In the genomic region with DNA sequence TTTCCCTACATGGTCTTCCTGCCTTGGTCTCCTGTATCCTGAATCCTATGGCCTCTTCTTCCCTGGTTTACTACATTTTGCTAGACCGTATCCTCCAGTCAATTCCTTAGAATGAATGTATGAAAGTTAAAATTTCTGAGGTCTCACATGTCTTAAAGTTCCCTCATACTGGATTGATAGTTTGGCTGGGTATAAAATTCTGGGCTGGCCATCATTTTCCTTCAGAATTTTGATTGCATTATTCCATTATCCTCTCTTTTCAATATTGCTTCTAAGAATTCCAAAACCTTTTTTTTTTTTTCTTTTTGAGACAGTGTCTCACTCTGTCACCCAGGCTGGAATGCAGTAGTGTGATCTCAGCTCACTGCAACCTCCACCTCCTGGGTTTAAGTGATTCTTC, we compare ENCODE assay signal across 24 cellular contexts. TPM values are rescaled to one million over a fixed set of nuclear protein-coding genes. Genes with fewer than 3 reads are reported as not detected.
A peak's percentile ranks its signal among the peaks of the same experiment; 100 is the strongest.
DNase-seq lines count a peak whose midpoint lies in the region; ATAC-seq, FAIRE-seq and TF ChIP-seq lines count a peak whose summit lies in the region.
"Had no signal": no experiment of that assay in that cellular context is flagged by ENCODE, and none has a peak within 500 bp of the region (broad histone marks: within the 10 kb centered on the region; RNA-seq: fewer than 3 reads in every experiment).

No MANE protein-coding gene starts in this region.

- H3K4me3 ChIP-seq in K562 = no peak overlapping the region
- H3K4me3 ChIP-seq: BLaER1, GM23248 had no signal

- no peak for TF ChIP-seq RAD21 in K562 (CRISPR knock-in tag; conservative IDR thresholded peaks at IDR 0.05 in 1 of 2, IDR thresholded peaks at IDR 0.05 in 1 of 2)

- no peak for TF ChIP-seq EP300 in K562 (IDR thresholded peaks at IDR 0.05; ENCODE audit: low read length)

- no TSS peak for BruUV-seq in K562 (replicated peaks; lab: Mats Ljungman, UMichigan)

- in situ Hi-C loops in K562 (cut with MboI) = no loop called here

- H2AFZ ChIP-seq in K562 (ENCODE audit: low read depth, low read length) = no peak overlapping the region
- H2AFZ ChIP-seq: GM23248 had no signal

- H3K4me1 Mint-ChIP-seq in natural killer cell treated with Interleukin-12 subunit alpha and Interleukin-12 subunit beta and Interleukin-15 and Interleukin-18, amount 100 ng/mL, for 72 hours (ENCODE audit: low read depth in 2 of 2) = peaks cover 39 to 52% of the 10 kb centered on the region in 2 donors
- H3K4me1 Mint-ChIP-seq in natural killer cell = peaks cover 12 to 14% of the 10 kb centered on the region in 2 donors
- peaks cover 72% of the 10 kb centered on the region for H3K4me1 Mint-ChIP-seq in activated T-cell treated with anti-CD3 and anti-CD28 coated beads, Interleukin-2, amount 50 U/mL, for 24 hours (ENCODE audit: low read depth)

- H3K9me1 ChIP-seq in K562 (ENCODE audit: control insufficient read depth, insufficient read depth, low read length) = no peaks in the 10 kb centered on the region

- no peak for TF ChIP-seq CTCF in natural killer cell (IDR thresholded peaks at IDR 0.05)
- no peak for TF ChIP-seq CTCF in K562 (IDR thresholded peaks at IDR 0.05 in 2 of 3, conservative IDR thresholded peaks at IDR 0.05 in 1 of 3; ENCODE audit: insufficient read depth in 2 of 3, low read depth in 1 of 3, low read length in 3 of 3)

- intact Hi-C loops in natural killer cell (cut with micrococcal nuclease) = no loop called here
- intact Hi-C loops in K562 (cut with micrococcal nuclease) = no loop called here

- peaks cover 0 to 6% of the 10 kb centered on the region in 2 experiments; a peak in 3 of 5 replicates for H3K4me1 ChIP-seq in K562 (replicated peaks in 1 of 2; ENCODE audit: control insufficient read depth in 2 of 2, insufficient read depth in 2 of 2, low read length in 2 of 2)

- no peaks in the 10 kb centered on the region for H3K9me3 ChIP-seq in K562 (replicated peaks; ENCODE audit: control insufficient read depth, insufficient read depth, low read depth, low read length)

- WGBS in K562 (ENCODE audit: insufficient coverage, low coverage, missing lambda C conversion rate) = 0% methylated on average over 1 of the region's 1 CpG

- H3K4me2 ChIP-seq in K562 (ENCODE audit: insufficient read depth, low read length) = no peak overlapping the region
- H3K4me2 ChIP-seq: BLaER1 had no signal

- peaks cover 8% of the 10 kb centered on the region for H3K9me3 Mint-ChIP-seq in natural killer cell treated with Interleukin-12 subunit alpha and Interleukin-12 subunit beta and Interleukin-15 and Interleukin-18, amount 100 ng/mL, for 72 hours
- peaks cover 3 to 9% of the 10 kb centered on the region in 2 donors for H3K9me3 Mint-ChIP-seq in natural killer cell
- peaks cover 19% of the 10 kb centered on the region for H3K9me3 Mint-ChIP-seq in activated T-cell treated with anti-CD3 and anti-CD28 coated beads, Interleukin-2, amount 50 U/mL, for 24 hours

- CTCF ChIA-PET in K562 (lab: Yijun Ruan, JAX; ENCODE audit: low intra/inter-chr PET ratio) = no interaction called here

- no peaks in the 10 kb centered on the region for H3K36me3 ChIP-seq in K562 (ENCODE audit: control insufficient read depth, insufficient read depth, low read length)
- H3K36me3 ChIP-seq: BLaER1 had no signal

- DNase-seq in DMS 273 (lab: John Stamatoyannopoulos, UW; ENCODE audit: unreplicated experiment) (peak; percentile 19), DMS 273 treated with DMSO at 0.1 percent for 48 hours (lab: John Stamatoyannopoulos, UW) (no peak), natural killer cell (no peak), K562 (ENCODE audit: extremely low read depth in 1 of 4, low spot score in 3 of 4) (no peak), NCI-H2227 (lab: John Stamatoyannopoulos, UW; ENCODE audit: unreplicated experiment) (no peak)
- DNase-seq in natural killer cell treated with Interleukin-12 subunit alpha and Interleukin-12 subunit beta and Interleukin-15 and Interleukin-18, amount 100 ng/mL, for 72 hours (ENCODE audit: low spot score) = no peak
- no peak for DNase-seq in activated T-cell treated with anti-CD3 and anti-CD28 coated beads, Interleukin-2, amount 50 U/mL, for 24 hours
- DNase-seq: CD4-positive, alpha-beta T cell; CD8-positive, alpha-beta memory T cell; DMS153; DND-41; GM23248; H7; HCEC 1CT had no signal

- no peak overlapping the region for H3K27ac Mint-ChIP-seq in natural killer cell treated with Interleukin-12 subunit alpha and Interleukin-12 subunit beta and Interleukin-15 and Interleukin-18, amount 100 ng/mL, for 72 hours
- H3K27ac Mint-ChIP-seq in natural killer cell = no peak overlapping the region
- H3K27ac Mint-ChIP-seq in activated T-cell treated with anti-CD3 and anti-CD28 coated beads, Interleukin-2, amount 50 U/mL, for 24 hours = no peak overlapping the region
- H3K27ac Mint-ChIP-seq: B cell; CD4-positive, alpha-beta T cell had no signal

- no peak for FAIRE-seq in K562 (lab: Jason Lieb, UNC)
- FAIRE-seq: A204.1, D721Med, G401.6, GM19239, H1 had no signal

- H3K27me3 Mint-ChIP-seq in natural killer cell treated with Interleukin-12 subunit alpha and Interleukin-12 subunit beta and Interleukin-15 and Interleukin-18, amount 100 ng/mL, for 72 hours = no peaks in the 10 kb centered on the region
- peaks cover 0 to 5% of the 10 kb centered on the region in 2 donors for H3K27me3 Mint-ChIP-seq in natural killer cell (ENCODE audit: low read depth in 2 of 2)
- H3K27me3 Mint-ChIP-seq in activated T-cell treated with anti-CD3 and anti-CD28 coated beads, Interleukin-2, amount 50 U/mL, for 24 hours = no peaks in the 10 kb centered on the region
- H3K27me3 Mint-ChIP-seq: B cell; CD4-positive, alpha-beta T cell had no signal

- no peaks in the 10 kb centered on the region for H3K79me2 ChIP-seq in K562 (ENCODE audit: control insufficient read depth, insufficient read depth, low read length)

- H3K27ac ChIP-seq in K562 (ENCODE audit: extremely low read depth, low read depth, low read length) = no peak overlapping the region
- H3K27ac ChIP-seq: 22Rv1, BLaER1, GM23248 had no signal

- POLR2A ChIA-PET in K562 (lab: Yijun Ruan, JAX) = no interaction called here

- ATAC-seq in natural killer cell treated with Interleukin-12 subunit alpha and Interleukin-12 subunit beta and Interleukin-15 and Interleukin-18, amount 100 ng/mL, for 72 hours = no peak
- ATAC-seq in natural killer cell (no peak), K562 (no peak)

- no peaks in the 10 kb centered on the region for H4K20me1 ChIP-seq in K562 (replicated peaks; ENCODE audit: control insufficient read depth, insufficient read depth, low read length)
- H4K20me1 ChIP-seq: BLaER1 had no signal

- no peak overlapping the region for H3K9ac ChIP-seq in K562 (ENCODE audit: insufficient read depth in 1 of 2, low read depth in 2 of 2, low read length in 2 of 2)
- H3K9ac ChIP-seq: BLaER1, GM23248 had no signal

- no peak for TF ChIP-seq POLR2A in K562 (conservative IDR thresholded peaks at IDR 0.05)

- H3K4me3 Mint-ChIP-seq in natural killer cell treated with Interleukin-12 subunit alpha and Interleukin-12 subunit beta and Interleukin-15 and Interleukin-18, amount 100 ng/mL, for 72 hours = peak overlapping the region; percentile 10
- H3K4me3 Mint-ChIP-seq in natural killer cell = no peak overlapping the region
- H3K4me3 Mint-ChIP-seq in activated T-cell treated with anti-CD3 and anti-CD28 coated beads, Interleukin-2, amount 50 U/mL, for 24 hours = no peak overlapping the region
- H3K4me3 Mint-ChIP-seq: B cell; CD14-positive monocyte; CD4-positive, alpha-beta T cell; CD8-positive, alpha-beta memory T cell had no signal

- peaks cover 35% of the 10 kb centered on the region for H3K36me3 Mint-ChIP-seq in natural killer cell treated with Interleukin-12 subunit alpha and Interleukin-12 subunit beta and Interleukin-15 and Interleukin-18, amount 100 ng/mL, for 72 hours
- peaks cover 17% of the 10 kb centered on the region for H3K36me3 Mint-ChIP-seq in natural killer cell
- peaks cover 51% of the 10 kb centered on the region for H3K36me3 Mint-ChIP-seq in activated T-cell treated with anti-CD3 and anti-CD28 coated beads, Interleukin-2, amount 50 U/mL, for 24 hours (ENCODE audit: low read depth)

- H3K27me3 ChIP-seq in K562 (ENCODE audit: control insufficient read depth in 2 of 2, insufficient read depth in 2 of 2, low read length in 2 of 2) = peaks cover 0 to 14% of the 10 kb centered on the region in 2 experiments; a peak in 3 of 5 replicates
- H3K27me3 ChIP-seq: BLaER1 had no signal

RNA-seq across cellular contexts. Expression of a gene that starts 10.8 kb away (rescaled TPM):
- total RNA-seq in natural killer cell treated with Interleukin-12 subunit alpha and Interleukin-12 subunit beta and Interleukin-15 and Interleukin-18, amount 100 ng/mL, for 72 hours = 10 to 100 TPM in 1 of 2 donors, 1 to 10 TPM in 1; 3.7 to 11.2 TPM
- 1 to 10 TPM; 2.8 to 8.6 (median 2.9) TPM for total RNA-seq in natural killer cell
- total RNA-seq in K562 (2011; cell fraction: chromatin; rRNA removed; ENCODE audit: low replicate concordance) = not detected in 2 replicates
- not detected in 2 replicates for total RNA-seq in K562 (2011; cell fraction: nucleolus; rRNA removed)
- total RNA-seq in K562 (2011; cell fraction: nucleoplasm; rRNA removed) = not detected in 2 replicates
- not detected in 2 replicates for total RNA-seq in K562 (2014; rRNA removed)
- not detected in 2 replicates for total RNA-seq in K562 (2014; rRNA removed; fragmentation: Illumina TruSeq; extraction: Trizol)
- total RNA-seq in K562 (2015; rRNA removed; fragmentation: Illumina TruSeq; extraction: Trizol) = 0.04 TPM in 1 of 2 replicates, not detected in the other
- not detected in 2 replicates for total RNA-seq in K562 (2021)
- not detected in 2 replicates for polyA plus RNA-seq in K562 (2011; rRNA removed)
- polyA plus RNA-seq in K562 (2011; cell fraction: cytosol; rRNA removed) = not detected in 2 replicates
- polyA plus RNA-seq in K562 (2011; cell fraction: nucleus; rRNA removed) = not detected in 2 replicates
- 0.18 TPM in 1 of 2 replicates, not detected in the other for polyA plus RNA-seq in K562 (2012)
- not detected in 2 replicates for polyA plus RNA-seq in K562 (2014; fragmentation: Illumina TruSeq; extraction: Trizol)
- not detected for polyA plus RNA-seq in K562 (2014; fragmentation: Nextera tagmentation; extraction: Ambion mirVana)
- polyA plus RNA-seq in K562 (2014; rRNA removed) = not detected in 2 replicates
- polyA minus RNA-seq in K562 (2011; rRNA and poly(A)+ RNA removed) = 0.30 TPM in 1 of 2 replicates, not detected in the other
- polyA minus RNA-seq in K562 (2011; cell fraction: cytosol; rRNA and poly(A)+ RNA removed) = not detected in 2 replicates
- polyA minus RNA-seq in K562 (2011; cell fraction: nucleus; rRNA and poly(A)+ RNA removed) = not detected in 2 replicates
- total RNA-seq: GM23248, H7 had no signal
- polyA plus RNA-seq: AG04450, GM23248 had no signal

RNA-seq across cellular contexts. Expression of a gene that starts 23.1 kb away (rescaled TPM):
- total RNA-seq in natural killer cell treated with Interleukin-12 subunit alpha and Interleukin-12 subunit beta and Interleukin-15 and Interleukin-18, amount 100 ng/mL, for 72 hours = 10 to 100 TPM; 26.2 to 38.4 TPM
- total RNA-seq in natural killer cell = 10 to 100 TPM; 33.0 to 53.9 (median 51.7) TPM
- total RNA-seq in K562 (2011; cell fraction: chromatin; rRNA removed; ENCODE audit: low replicate concordance) = not detected in 2 replicates
- not detected in 2 replicates for total RNA-seq in K562 (2011; cell fraction: nucleolus; rRNA removed)
- not detected in 2 replicates for total RNA-seq in K562 (2011; cell fraction: nucleoplasm; rRNA removed)
- total RNA-seq in K562 (2014; rRNA removed) = not detected in 2 replicates
- total RNA-seq in K562 (2014; rRNA removed; fragmentation: Illumina TruSeq; extraction: Trizol) = not detected in 2 replicates
- 0.04 TPM in 2 replicates for total RNA-seq in K562 (2015; rRNA removed; fragmentation: Illumina TruSeq; extraction: Trizol)
- total RNA-seq in K562 (2021) = 0.07 and 0.13 TPM in 2 replicates
- polyA plus RNA-seq in K562 (2011; rRNA removed) = not detected in 2 replicates
- not detected in 2 replicates for polyA plus RNA-seq in K562 (2011; cell fraction: cytosol; rRNA removed)
- polyA plus RNA-seq in K562 (2011; cell fraction: nucleus; rRNA removed) = not detected in 2 replicates
- 0.03 TPM in 1 of 2 replicates, not detected in the other for polyA plus RNA-seq in K562 (2012)
- polyA plus RNA-seq in K562 (2014; fragmentation: Illumina TruSeq; extraction: Trizol) = not detected in 2 replicates
- polyA plus RNA-seq in K562 (2014; fragmentation: Nextera tagmentation; extraction: Ambion mirVana) = not detected
- polyA plus RNA-seq in K562 (2014; rRNA removed) = not detected in 2 replicates
- not detected in 2 replicates for polyA minus RNA-seq in K562 (2011; rRNA and poly(A)+ RNA removed)
- polyA minus RNA-seq in K562 (2011; cell fraction: cytosol; rRNA and poly(A)+ RNA removed) = not detected in 2 replicates
- polyA minus RNA-seq in K562 (2011; cell fraction: nucleus; rRNA and poly(A)+ RNA removed) = not detected in 2 replicates
- total RNA-seq: GM23248, H1, H7 had no signal
- polyA plus RNA-seq: AG04450, GM23248, H1 had no signal

RNA-seq across cellular contexts. Expression of a gene that starts 37.6 kb away (rescaled TPM):
- total RNA-seq in natural killer cell treated with Interleukin-12 subunit alpha and Interleukin-12 subunit beta and Interleukin-15 and Interleukin-18, amount 100 ng/mL, for 72 hours = 100 to 1,000 TPM in 1 of 2 donors, 10 to 100 TPM in 1; 95.4 to 126 TPM
- 100 to 1,000 TPM; 227 to 246 (median 236) TPM for total RNA-seq in natural killer cell
- 8.0 and 30.7 TPM in 2 replicates for total RNA-seq in K562 (2011; cell fraction: chromatin; rRNA removed; ENCODE audit: low replicate concordance)
- 4.3 and 6.3 TPM in 2 replicates for total RNA-seq in K562 (2011; cell fraction: nucleolus; rRNA removed)
- total RNA-seq in K562 (2011; cell fraction: nucleoplasm; rRNA removed) = 8.1 and 14.1 TPM in 2 replicates
- 3.6 and 5.4 TPM in 2 replicates for total RNA-seq in K562 (2014; rRNA removed)
- total RNA-seq in K562 (2014; rRNA removed; fragmentation: Illumina TruSeq; extraction: Trizol) = 6.8 and 7.6 TPM in 2 replicates
- total RNA-seq in K562 (2015; rRNA removed; fragmentation: Illumina TruSeq; extraction: Trizol) = 4.2 and 4.8 TPM in 2 replicates
- 6.2 and 6.4 TPM in 2 replicates for total RNA-seq in K562 (2021)
- 3.7 and 7.4 TPM in 2 replicates for polyA plus RNA-seq in K562 (2011; rRNA removed)
- polyA plus RNA-seq in K562 (2011; cell fraction: cytosol; rRNA removed) = 1.5 and 2.0 TPM in 2 replicates
- 4.9 and 6.5 TPM in 2 replicates for polyA plus RNA-seq in K562 (2011; cell fraction: nucleus; rRNA removed)
- polyA plus RNA-seq in K562 (2012) = 3.8 and 5.5 TPM in 2 replicates
- polyA plus RNA-seq in K562 (2014; fragmentation: Illumina TruSeq; extraction: Trizol) = 5.3 and 5.8 TPM in 2 replicates
- polyA plus RNA-seq in K562 (2014; fragmentation: Nextera tagmentation; extraction: Ambion mirVana) = 1 to 10 TPM; 4.3 to 5.2 TPM
- 2.8 and 3.4 TPM in 2 replicates for polyA plus RNA-seq in K562 (2014; rRNA removed)
- 9.5 and 9.9 TPM in 2 replicates for polyA minus RNA-seq in K562 (2011; rRNA and poly(A)+ RNA removed)
- polyA minus RNA-seq in K562 (2011; cell fraction: cytosol; rRNA and poly(A)+ RNA removed) = 2.3 and 3.8 TPM in 2 replicates
- 11.0 and 15.2 TPM in 2 replicates for polyA minus RNA-seq in K562 (2011; cell fraction: nucleus; rRNA and poly(A)+ RNA removed)

Comparison
In these comparisons a context has a peak if more than half of its experiments do, and no peak if none do; other contexts are left out.
1. RNA of a gene that starts 23.1 kb away (total RNA-seq): 33.0 to 53.9 TPM in natural killer cell and 26.2 to 38.4 TPM in natural killer cell treated with Interleukin-12 subunit alpha and Interleukin-12 subunit beta and Interleukin-15 and Interleukin-18, amount 100 ng/mL, for 72 hours; 0.04 to 0.13 TPM in K562; every median in the first group is over 10 times any median in the second.